8 cellular contexts compared by ENCODE assay signal in the genomic region with DNA sequence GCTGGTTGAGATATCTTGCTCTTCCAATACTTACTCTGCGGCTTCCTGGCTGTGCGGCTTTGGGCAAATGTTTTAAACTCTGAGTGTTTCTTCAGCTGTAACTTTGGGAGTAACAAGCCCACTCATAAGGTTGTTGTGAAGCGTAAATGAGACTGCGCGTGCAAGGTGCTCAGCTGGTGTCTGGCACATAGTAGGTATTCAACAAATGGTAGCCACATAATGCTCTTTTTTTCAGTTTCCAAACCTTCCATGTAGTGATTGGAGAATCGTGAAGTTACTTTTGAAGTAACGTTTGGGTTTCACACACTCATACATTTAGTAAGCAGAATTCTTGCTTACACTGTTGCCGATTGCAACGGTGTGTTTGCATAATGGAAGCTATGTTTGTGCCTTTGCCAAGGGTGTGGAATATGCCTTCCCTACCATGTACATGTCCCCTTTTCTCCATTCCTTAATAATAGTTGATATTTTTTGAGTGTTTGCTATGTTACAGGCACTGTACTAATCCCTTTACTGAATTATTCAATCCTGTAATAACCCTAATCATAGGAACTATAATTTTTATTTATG. TPM values are rescaled to one million over a fixed set of nuclear protein-coding genes. Genes with fewer than 3 reads are reported as not detected.
DNase-seq lines count a peak whose midpoint lies in the region; ATAC-seq lines count a peak whose summit lies in the region.

No MANE protein-coding gene starts in this region.

- H3K4me3 Mint-ChIP-seq in activated T-helper 1 cell treated with anti-CD3 and anti-CD28 coated beads, Interleukin-12 subunit alpha, Interleukin-12 subunit beta, Interleukin-2, Interleukin-4 antibody, amounts not matched to agents 30 ng/mL and 10 ng/mL and 1 ng/mL, durations not matched to agents 14 hours and 24 hours and 36 hours: peak overlapping the region; percentile 95
- H3K4me3 Mint-ChIP-seq in stimulated activated naive CD8-positive, alpha-beta T cell treated with anti-CD3 and anti-CD28 coated beads, Interleukin-15, amount 100 ng/mL, for 72 hours: peak overlapping the region; percentile 93 to 97

- peaks cover 7% of the 10 kb centered on the region for H3K4me1 ChIP-seq in iPS-18a (ENCODE audit: control insufficient read depth, low read depth, low read length)

- H3K9ac ChIP-seq in iPS-18a (ENCODE audit: low read length): peak overlapping the region; percentile 82

- peak overlapping the region; percentile 95 for H3K27ac Mint-ChIP-seq in activated T-helper 1 cell treated with anti-CD3 and anti-CD28 coated beads, Interleukin-12 subunit alpha, Interleukin-12 subunit beta, Interleukin-2, Interleukin-4 antibody, amounts not matched to agents 30 ng/mL and 10 ng/mL and 1 ng/mL, durations not matched to agents 14 hours and 24 hours and 36 hours
- peak overlapping the region; percentile 97 for H3K27ac Mint-ChIP-seq in stimulated activated naive CD8-positive, alpha-beta T cell treated with anti-CD3 and anti-CD28 coated beads, Interleukin-15, amount 100 ng/mL, for 72 hours

- no peaks in the 10 kb centered on the region for H3K9me3 ChIP-seq in iPS-18a (ENCODE audit: control insufficient read depth, low read depth, low read length)

- no peaks in the 10 kb centered on the region for H3K9me3 Mint-ChIP-seq in activated T-helper 1 cell treated with anti-CD3 and anti-CD28 coated beads, Interleukin-12 subunit alpha, Interleukin-12 subunit beta, Interleukin-2, Interleukin-4 antibody, amounts not matched to agents 30 ng/mL and 10 ng/mL and 1 ng/mL, durations not matched to agents 14 hours and 24 hours and 36 hours
- no peaks in the 10 kb centered on the region for H3K9me3 Mint-ChIP-seq in stimulated activated naive CD8-positive, alpha-beta T cell treated with anti-CD3 and anti-CD28 coated beads, Interleukin-15, amount 100 ng/mL, for 72 hours

- DNase-seq in DMS53 (lab: John Stamatoyannopoulos, UW) (peak; percentile 30), DMS53 treated with DMSO at 0.1 percent for 48 hours (lab: John Stamatoyannopoulos, UW; ENCODE audit: unreplicated experiment) (no peak), amniotic stem cell (lab: John Stamatoyannopoulos, UW) (no peak), posterior cingulate gyrus (no peak), NCI-H1105 treated with DMSO at 0.1 percent for 48 hours (lab: John Stamatoyannopoulos, UW) (no peak)
- no peak for DNase-seq in activated T-helper 1 cell treated with anti-CD3 and anti-CD28 coated beads, Interleukin-12 subunit alpha, Interleukin-12 subunit beta, Interleukin-2, Interleukin-4 antibody, amounts not matched to agents 30 ng/mL and 10 ng/mL and 1 ng/mL, durations not matched to agents 14 hours and 24 hours and 36 hours (ENCODE audit: low spot score)
- DNase-seq in stimulated activated naive CD8-positive, alpha-beta T cell treated with anti-CD3 and anti-CD28 coated beads, Interleukin-15, amount 100 ng/mL, for 72 hours: no peak

- H3K27me3 Mint-ChIP-seq in activated T-helper 1 cell treated with anti-CD3 and anti-CD28 coated beads, Interleukin-12 subunit alpha, Interleukin-12 subunit beta, Interleukin-2, Interleukin-4 antibody, amounts not matched to agents 30 ng/mL and 10 ng/mL and 1 ng/mL, durations not matched to agents 14 hours and 24 hours and 36 hours (ENCODE audit: insufficient read depth): peaks cover 3% of the 10 kb centered on the region
- no peaks in the 10 kb centered on the region for H3K27me3 Mint-ChIP-seq in stimulated activated naive CD8-positive, alpha-beta T cell treated with anti-CD3 and anti-CD28 coated beads, Interleukin-15, amount 100 ng/mL, for 72 hours

- peak overlapping the region; percentile 78 for H3K4me3 ChIP-seq in iPS-18a (ENCODE audit: low read length)

- no peaks in the 10 kb centered on the region for H3K27me3 ChIP-seq in iPS-18a (ENCODE audit: control insufficient read depth, insufficient read depth, low read length)

- H3K36me3 ChIP-seq in iPS-18a (ENCODE audit: control insufficient read depth, low read depth, low read length): no peaks in the 10 kb centered on the region

- intact Hi-C loops in activated T-helper 1 cell treated with anti-CD3 and anti-CD28 coated beads, Interleukin-12 subunit alpha, Interleukin-12 subunit beta, Interleukin-2, Interleukin-4 antibody, amounts not matched to agents 30 ng/mL and 10 ng/mL and 1 ng/mL, durations not matched to agents 14 hours and 24 hours and 36 hours (cut with micrococcal nuclease): loop anchor here (1.0 to 10.0 kb wide), 5 partner anchors 28 to 424 kb away; no protein-coding TSS in a partner anchor
- intact Hi-C loops in posterior cingulate gyrus (cut with DNase I): loop anchor here (2.0 to 10.0 kb wide), 5 partner anchors 85 to 385 kb away; a partner anchor contains a TSS

- H3K27ac ChIP-seq in iPS-18a (ENCODE audit: low read length): peak overlapping the region; percentile 33

- no peak for ATAC-seq in stimulated activated naive CD8-positive, alpha-beta T cell treated with anti-CD3 and anti-CD28 coated beads, Interleukin-15, amount 100 ng/mL, for 72 hours

- peaks cover 5% of the 10 kb centered on the region for H3K36me3 Mint-ChIP-seq in activated T-helper 1 cell treated with anti-CD3 and anti-CD28 coated beads, Interleukin-12 subunit alpha, Interleukin-12 subunit beta, Interleukin-2, Interleukin-4 antibody, amounts not matched to agents 30 ng/mL and 10 ng/mL and 1 ng/mL, durations not matched to agents 14 hours and 24 hours and 36 hours (ENCODE audit: low read depth)

- H3K4me1 Mint-ChIP-seq in activated T-helper 1 cell treated with anti-CD3 and anti-CD28 coated beads, Interleukin-12 subunit alpha, Interleukin-12 subunit beta, Interleukin-2, Interleukin-4 antibody, amounts not matched to agents 30 ng/mL and 10 ng/mL and 1 ng/mL, durations not matched to agents 14 hours and 24 hours and 36 hours (ENCODE audit: low read depth): peaks cover 46% of the 10 kb centered on the region
- H3K4me1 Mint-ChIP-seq in stimulated activated naive CD8-positive, alpha-beta T cell treated with anti-CD3 and anti-CD28 coated beads, Interleukin-15, amount 100 ng/mL, for 72 hours: peaks cover 43% of the 10 kb centered on the region

RNA-seq across cellular contexts. Expression of a gene that starts 0.8 kb away (rescaled TPM):
- 20.0 and 23.6 TPM in 2 replicates for total RNA-seq in activated T-helper 1 cell treated with anti-CD3 and anti-CD28 coated beads, Interleukin-12 subunit alpha, Interleukin-12 subunit beta, Interleukin-2, Interleukin-4 antibody, amounts not matched to agents 30 ng/mL and 10 ng/mL and 1 ng/mL, durations not matched to agents 14 hours and 24 hours and 36 hours
